In genomic region chr22:23520875-23521441, GRCh38 we compare ENCODE assay signal across 8 cellular contexts. TPM values are rescaled to one million over a fixed set of nuclear protein-coding genes. Genes with fewer than 3 reads are reported as not detected.
DNase-seq lines count a peak whose midpoint lies in the region; ATAC-seq and TF ChIP-seq lines count a peak whose summit lies in the region.

No MANE protein-coding gene starts in this region.

- H4K20me1 ChIP-seq in MM.1S (ENCODE audit: insufficient read depth, low read length), result no peaks in the 10 kb centered on the region

- CTCF ChIA-PET in CD8-positive, alpha-beta T cell (lab: Charles Lee), result no interaction called here

- 27% methylated on average over 17 of the region's 28 CpGs for WGBS in right lobe of liver (ENCODE audit: insufficient coverage, low coverage, low lambda C conversion rate, missing lambda C conversion rate)

- no peak for TF ChIP-seq POLR2A in right lobe of liver (IDR thresholded peaks at IDR 0.05)

- no peaks in the 10 kb centered on the region for H3F3A ChIP-seq in MM.1S (ENCODE audit: insufficient read depth, low read length)

- TF ChIP-seq CTCF in CD8-positive, alpha-beta T cell (IDR thresholded peaks at IDR 0.05), result no peak
- no peak for TF ChIP-seq CTCF in MM.1S (IDR thresholded peaks at IDR 0.05; ENCODE audit: low read length)
- TF ChIP-seq CTCF in right lobe of liver (IDR thresholded peaks at IDR 0.05), result no peak
- no peak for TF ChIP-seq CTCF in type B pancreatic cell (conservative IDR thresholded peaks at IDR 0.05)

- peaks cover 28% of the 10 kb centered on the region for H3K27me3 Mint-ChIP-seq in CD8-positive, alpha-beta T cell (ENCODE audit: low read depth)
- H3K27me3 Mint-ChIP-seq in type B pancreatic cell, result no peaks in the 10 kb centered on the region

- H3K36me3 ChIP-seq in CD8-positive, alpha-beta T cell (ENCODE audit: insufficient read depth, low read length), result no peaks in the 10 kb centered on the region
- H3K36me3 ChIP-seq in MM.1S (replicated peaks; ENCODE audit: insufficient read depth, low read length) (no peaks in the 10 kb centered on the region), right lobe of liver (no peaks in the 10 kb centered on the region)

- H3K4me3 Mint-ChIP-seq in CD8-positive, alpha-beta T cell, result peak overlapping the region; percentile 71
- peak overlapping the region; percentile 79 for H3K4me3 Mint-ChIP-seq in type B pancreatic cell

- no peaks in the 10 kb centered on the region for H3K9me3 Mint-ChIP-seq in CD8-positive, alpha-beta T cell
- H3K9me3 Mint-ChIP-seq in type B pancreatic cell, result no peaks in the 10 kb centered on the region

- intact Hi-C loops in CD8-positive, alpha-beta T cell (cut with DNase I, micrococcal nuclease), result no loop called here
- intact Hi-C loops in right lobe of liver (cut with DNase I), result no loop called here

- H3K36me3 Mint-ChIP-seq in CD8-positive, alpha-beta T cell, result no peaks in the 10 kb centered on the region
- no peaks in the 10 kb centered on the region for H3K36me3 Mint-ChIP-seq in type B pancreatic cell

- ATAC-seq in CD8-positive, alpha-beta T cell, result no peak
- ATAC-seq in right lobe of liver (peak; percentile 3 to 13 (median 4)), HG02678 (IDR thresholded peaks at IDR 0.05; ENCODE audit: unreplicated experiment) (no peak), GM21717 (IDR thresholded peaks at IDR 0.05; ENCODE audit: unreplicated experiment) (no peak)

- no peaks in the 10 kb centered on the region for H3K79me2 ChIP-seq in MM.1S (ENCODE audit: low read length)

- peak overlapping the region; percentile 57 for H2AFZ ChIP-seq in MM.1S (ENCODE audit: low read length)

- peaks cover 6% of the 10 kb centered on the region for H3K4me1 Mint-ChIP-seq in CD8-positive, alpha-beta T cell (ENCODE audit: low read depth)
- peaks cover 40% of the 10 kb centered on the region for H3K4me1 Mint-ChIP-seq in type B pancreatic cell (ENCODE audit: unreplicated experiment)

- no peak overlapping the region for H3K27ac ChIP-seq in CD8-positive, alpha-beta T cell (ENCODE audit: low read depth, low read length)
- H3K27ac ChIP-seq in MM.1S (ENCODE audit: low read length), result no peak overlapping the region
- H3K27ac ChIP-seq in cingulate gyrus (ENCODE audit: low read depth, low read length), result peak overlapping the region; percentile 94
- H3K27ac ChIP-seq in right lobe of liver, result peak overlapping the region; percentile 78 to 92 (median 78)

- H3K4me1 ChIP-seq in CD8-positive, alpha-beta T cell (ENCODE audit: insufficient read depth, low read length), result peaks cover 12% of the 10 kb centered on the region
- H3K4me1 ChIP-seq in MM.1S (ENCODE audit: low read length) (peaks cover 4% of the 10 kb centered on the region; the same call in 1 of the 2 replicates), right lobe of liver (peaks cover 0 to 10% (median 2%) of the 10 kb centered on the region in 4 donors)

- no peaks in the 10 kb centered on the region for H3K9me3 ChIP-seq in CD8-positive, alpha-beta T cell (ENCODE audit: low read length)
- H3K9me3 ChIP-seq in MM.1S (replicated peaks; ENCODE audit: insufficient read depth, low read length), result no peaks in the 10 kb centered on the region
- H3K9me3 ChIP-seq in right lobe of liver, result no peaks in the 10 kb centered on the region

- H3K9me2 ChIP-seq in MM.1S (replicated peaks; ENCODE audit: insufficient read depth, low read length), result no peaks in the 10 kb centered on the region

- DNase-seq in CD8-positive, alpha-beta T cell, result no peak
- no peak for DNase-seq in MM.1S
- DNase-seq in right lobe of liver, result peak in 1 of 3 donors; percentile 53
- DNase-seq in type B pancreatic cell (ENCODE audit: extremely low spot score, unreplicated experiment), result no peak
- no peak for DNase-seq in DMS153 treated with DMSO at 0.1 percent for 48 hours (lab: John Stamatoyannopoulos, UW; ENCODE audit: unreplicated experiment)

- H3K9ac ChIP-seq in MM.1S (ENCODE audit: low read length), result peak overlapping the region; percentile 53; the same call in 1 of the 2 replicates

- POLR2A ChIA-PET in CD8-positive, alpha-beta T cell (lab: Charles Lee), result no interaction called here

- peak overlapping the region; percentile 48 for H3K4me3 ChIP-seq in CD8-positive, alpha-beta T cell (ENCODE audit: low read depth, low read length)
- H3K4me3 ChIP-seq in MM.1S (ENCODE audit: low read length) (peak overlapping the region; percentile 63; the same call in 1 of the 2 replicates), right lobe of liver (peak overlapping the region; percentile 42 to 56 (median 49))

- no peak overlapping the region for H3K27ac Mint-ChIP-seq in CD8-positive, alpha-beta T cell
- peak overlapping the region; percentile 96 for H3K27ac Mint-ChIP-seq in type B pancreatic cell

- peak overlapping the region; percentile 98; the same call in 1 of the 2 replicates for H3K4me2 ChIP-seq in MM.1S (ENCODE audit: low read depth, low read length)

- peaks cover 6% of the 10 kb centered on the region for H3K27me3 ChIP-seq in CD8-positive, alpha-beta T cell (ENCODE audit: insufficient read depth, low read length)
- H3K27me3 ChIP-seq in MM.1S (replicated peaks; ENCODE audit: insufficient read depth, low read length) (peaks cover 30% of the 10 kb centered on the region), right lobe of liver (no peaks in the 10 kb centered on the region)

RNA-seq across cellular contexts. Expression of gene IGLL1, which starts 59.1 kb away (rescaled TPM):
- not detected for total RNA-seq in CD8-positive, alpha-beta T cell
- total RNA-seq in right lobe of liver, result not detected
- not detected in 2 replicates for total RNA-seq in type B pancreatic cell (ENCODE audit: low replicate concordance)

Comparison
In these comparisons a context has a peak if more than half of its experiments do, and no peak if none do; other contexts are left out.
1. ATAC-seq: peak in right lobe of liver (4 of 4); none in CD8-positive, alpha-beta T cell (single experiment), HG02678 (single experiment) and GM21717 (single experiment).
2. H3K27ac ChIP-seq: peak in cingulate gyrus (single experiment) and right lobe of liver (3 of 3); none in CD8-positive, alpha-beta T cell (single experiment) and MM.1S (single experiment).
3. Peak in every context shown above with its lines, with median percentiles within 50 percentile points of each other: H3K4me3 ChIP-seq.